In the genomic region with DNA sequence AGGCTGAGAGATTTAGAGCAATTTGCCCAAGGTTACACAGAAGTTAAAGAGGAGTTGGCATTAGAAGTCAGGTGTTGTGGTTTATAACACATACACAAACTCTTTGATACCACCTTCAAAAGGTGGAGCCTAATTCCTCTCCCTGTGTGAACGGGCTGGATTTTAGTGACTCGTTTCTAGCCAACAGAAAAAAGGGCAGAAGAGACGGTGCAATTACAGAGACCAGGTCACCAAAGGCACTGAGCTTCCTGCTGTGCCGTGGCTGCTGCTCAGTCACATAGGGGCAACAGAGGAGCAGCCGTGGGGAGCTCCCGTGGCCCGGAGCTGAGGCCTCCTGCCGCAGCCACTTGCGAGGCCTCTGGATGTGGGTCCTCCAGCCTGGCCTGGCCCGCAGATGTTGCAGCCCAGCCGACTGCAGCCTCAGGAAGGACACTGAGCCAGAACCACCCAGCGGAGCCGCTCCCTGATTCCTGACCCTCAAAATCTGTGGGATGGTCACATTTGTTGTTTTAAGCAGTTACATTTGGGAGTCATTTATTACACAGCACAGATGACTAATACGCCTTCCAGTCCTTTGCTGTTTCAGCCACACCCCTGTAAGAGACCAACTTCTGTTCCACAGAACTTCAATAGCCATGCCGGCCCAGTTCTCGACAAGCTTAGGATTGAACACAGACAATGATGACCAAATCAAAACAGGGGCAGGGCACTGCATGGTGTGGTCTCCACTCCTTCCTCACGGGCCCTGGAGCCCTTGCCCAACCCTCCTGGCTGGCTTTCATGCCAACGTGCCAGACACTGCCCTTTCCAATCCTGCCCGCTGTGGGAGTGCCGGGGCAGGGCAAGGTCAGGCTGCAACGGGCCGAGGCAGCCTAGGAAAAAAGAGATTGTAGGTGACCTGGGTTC, we compare ENCODE assay signal across 12 cellular contexts. TPM values are rescaled to one million over a fixed set of nuclear protein-coding genes. Genes with fewer than 3 reads are reported as not detected.
DNase-seq lines count a peak whose midpoint lies in the region; ATAC-seq and TF ChIP-seq lines count a peak whose summit lies in the region.
"Had no signal": no experiment of that assay in that cellular context is flagged by ENCODE, and none has a peak within 500 bp of the region (broad histone marks: within the 10 kb centered on the region; RNA-seq: fewer than 3 reads in every experiment).

No MANE protein-coding gene starts in this region.

- no peaks in the 10 kb centered on the region for H3K27me3 Mint-ChIP-seq in CD4-positive, alpha-beta memory T cell
- no peaks in the 10 kb centered on the region for H3K27me3 Mint-ChIP-seq in stimulated activated naive B cell treated with anti-CD40 and anti-IgM and Interleukin-4, amounts not matched to agents 10 μg/mL and 1 μg/mL and 100 μg/mL, for 72 hours
- H3K27me3 Mint-ChIP-seq in natural killer cell (ENCODE audit: low read depth in 2 of 2): peaks cover 0 to 5% of the 10 kb centered on the region in 2 donors

- no peak overlapping the region for H3K27ac ChIP-seq in CD4-positive, alpha-beta memory T cell (ENCODE audit: low read depth, low read length)
- H3K27ac ChIP-seq in mucosa of rectum (ENCODE audit: low read depth in 2 of 2, low read length in 2 of 2): peak overlapping the region; percentile 89
- H3K27ac ChIP-seq: brain microvascular endothelial cell, KMS-11, neutrophil had no signal

- CTCF ChIA-PET in CD4-positive, alpha-beta memory T cell (lab: Charles Lee; ENCODE audit: partially characterized antibody): interaction anchor here (5.5 kb wide), 1 partner anchor 16 kb away, joined by 32 read pairs; a partner anchor contains a TSS

- DNase-seq in CD4-positive, alpha-beta memory T cell: no peak
- DNase-seq in HS-27A (ENCODE audit: low read depth): peak; percentile 12
- DNase-seq in epithelial cell of esophagus (ENCODE audit: low read depth): peak; percentile 88
- no peak for DNase-seq in iPS-NIHi11 (ENCODE audit: low spot score)
- DNase-seq in stimulated activated naive B cell treated with anti-CD40 and anti-IgM and Interleukin-4, amounts not matched to agents 10 μg/mL and 1 μg/mL and 100 μg/mL, for 72 hours: no peak
- no peak for DNase-seq in natural killer cell
- DNase-seq: brain microvascular endothelial cell, COR-L47 had no signal

- POLR2A ChIA-PET in CD4-positive, alpha-beta memory T cell (lab: Charles Lee; ENCODE audit: partially characterized antibody): interaction anchor here (1.0 kb wide), 1 partner anchor 60 kb away, joined by 3 read pairs; no protein-coding TSS in a partner anchor

- intact Hi-C loops in CD4-positive, alpha-beta memory T cell (cut with micrococcal nuclease): no loop called here
- intact Hi-C loops in natural killer cell (cut with micrococcal nuclease): no loop called here

- ATAC-seq in stimulated activated naive B cell treated with anti-CD40 and anti-IgM and Interleukin-4, amounts not matched to agents 10 μg/mL and 1 μg/mL and 100 μg/mL, for 72 hours (replicated peaks): no peak
- no peak for ATAC-seq in GM18867 (IDR thresholded peaks at IDR 0.05; ENCODE audit: unreplicated experiment)
- no peak for ATAC-seq in natural killer cell

- peak overlapping the region in 5 of 8 donors; percentile 1 to 53 (median 34) for H3K4me3 Mint-ChIP-seq in CD4-positive, alpha-beta memory T cell
- no peak overlapping the region for H3K4me3 Mint-ChIP-seq in stimulated activated naive B cell treated with anti-CD40 and anti-IgM and Interleukin-4, amounts not matched to agents 10 μg/mL and 1 μg/mL and 100 μg/mL, for 72 hours
- no peak overlapping the region for H3K4me3 Mint-ChIP-seq in natural killer cell

- H3K27ac Mint-ChIP-seq in CD4-positive, alpha-beta memory T cell: peak overlapping the region in 4 of 7 donors; percentile 13 to 55 (median 42)
- H3K27ac Mint-ChIP-seq in stimulated activated naive B cell treated with anti-CD40 and anti-IgM and Interleukin-4, amounts not matched to agents 10 μg/mL and 1 μg/mL and 100 μg/mL, for 72 hours: no peak overlapping the region
- no peak overlapping the region for H3K27ac Mint-ChIP-seq in natural killer cell

- peaks cover 26% of the 10 kb centered on the region for H3K4me1 ChIP-seq in CD4-positive, alpha-beta memory T cell (ENCODE audit: insufficient read depth, low read length)
- H3K4me1 ChIP-seq in mucosa of rectum (ENCODE audit: control insufficient read depth in 2 of 2, insufficient read depth in 2 of 2, low read length in 2 of 2): peaks cover 41 to 48% of the 10 kb centered on the region in 2 donors

- H3K27me3 ChIP-seq in CD4-positive, alpha-beta memory T cell (ENCODE audit: insufficient read depth, low read length): no peaks in the 10 kb centered on the region
- H3K27me3 ChIP-seq in mucosa of rectum (ENCODE audit: control insufficient read depth in 2 of 2, insufficient read depth in 2 of 2, low read length in 2 of 2): no peaks in the 10 kb centered on the region
- H3K27me3 ChIP-seq: neutrophil had no signal

- no peaks in the 10 kb centered on the region for H3K9me3 ChIP-seq in CD4-positive, alpha-beta memory T cell (ENCODE audit: control insufficient read depth in 1 of 2, low read length in 2 of 2)
- no peaks in the 10 kb centered on the region for H3K9me3 ChIP-seq in mucosa of rectum (ENCODE audit: control insufficient read depth in 2 of 2, low read length in 2 of 2)
- H3K9me3 ChIP-seq: neutrophil had no signal

- no peaks in the 10 kb centered on the region for H3K36me3 ChIP-seq in CD4-positive, alpha-beta memory T cell (ENCODE audit: insufficient read depth, low read length)
- no peaks in the 10 kb centered on the region for H3K36me3 ChIP-seq in mucosa of rectum (ENCODE audit: control insufficient read depth in 2 of 2, insufficient read depth in 2 of 2, low read length in 2 of 2)
- H3K36me3 ChIP-seq: brain microvascular endothelial cell, neutrophil had no signal

- no peaks in the 10 kb centered on the region for H3K36me3 Mint-ChIP-seq in CD4-positive, alpha-beta memory T cell
- H3K36me3 Mint-ChIP-seq in stimulated activated naive B cell treated with anti-CD40 and anti-IgM and Interleukin-4, amounts not matched to agents 10 μg/mL and 1 μg/mL and 100 μg/mL, for 72 hours: no peaks in the 10 kb centered on the region
- H3K36me3 Mint-ChIP-seq in natural killer cell: no peaks in the 10 kb centered on the region

- H3K4me3 ChIP-seq in CD4-positive, alpha-beta memory T cell (ENCODE audit: low read length in 2 of 2): no peak overlapping the region
- H3K4me3 ChIP-seq in epithelial cell of esophagus (ENCODE audit: low read length) (no peak overlapping the region), mucosa of rectum (ENCODE audit: low read length in 2 of 2) (peak overlapping the region in 1 of 2 donors; percentile 13)

- H3K4me1 Mint-ChIP-seq in CD4-positive, alpha-beta memory T cell: peaks cover 28 to 81% (median 58%) of the 10 kb centered on the region in 4 donors
- H3K4me1 Mint-ChIP-seq in stimulated activated naive B cell treated with anti-CD40 and anti-IgM and Interleukin-4, amounts not matched to agents 10 μg/mL and 1 μg/mL and 100 μg/mL, for 72 hours: no peaks in the 10 kb centered on the region
- H3K4me1 Mint-ChIP-seq in natural killer cell: no peaks in the 10 kb centered on the region

- H3K9me3 Mint-ChIP-seq in CD4-positive, alpha-beta memory T cell: no peaks in the 10 kb centered on the region
- H3K9me3 Mint-ChIP-seq in stimulated activated naive B cell treated with anti-CD40 and anti-IgM and Interleukin-4, amounts not matched to agents 10 μg/mL and 1 μg/mL and 100 μg/mL, for 72 hours: no peaks in the 10 kb centered on the region
- H3K9me3 Mint-ChIP-seq in natural killer cell: no peaks in the 10 kb centered on the region

- no peak for TF ChIP-seq CTCF in epithelial cell of esophagus (IDR thresholded peaks at IDR 0.05; ENCODE audit: insufficient read depth, low read depth, low read length, missing control alignments)
- TF ChIP-seq CTCF in natural killer cell (IDR thresholded peaks at IDR 0.05): no peak

- H3K9ac ChIP-seq in mucosa of rectum (ENCODE audit: low read depth in 1 of 2, low read length in 2 of 2): peak overlapping the region; percentile 34 to 54
- H3K9ac ChIP-seq: KMS-11 had no signal

RNA-seq across cellular contexts. Expression of a gene that starts 17.1 kb away (rescaled TPM):
- 1 to 10 TPM; 5.8 to 6.3 TPM for total RNA-seq in CD4-positive, alpha-beta memory T cell
- 1 to 10 TPM; 3.0 to 3.5 TPM for polyA plus RNA-seq in CD4-positive, alpha-beta memory T cell
- under 1 TPM in 2 of 3 donors, not detected in 1; 0.11 to 0.23 TPM for total RNA-seq in natural killer cell

Comparison
In these comparisons a context has a peak if more than half of its experiments do, and no peak if none do; other contexts are left out.
1. DNase-seq: peak in HS-27A (single experiment) and epithelial cell of esophagus (single experiment); none in CD4-positive, alpha-beta memory T cell (0 of 5), iPS-NIHi11 (single experiment), stimulated activated naive B cell treated with anti-CD40 and anti-IgM and Interleukin-4, amounts not matched to agents 10 μg/mL and 1 μg/mL and 100 μg/mL, for 72 hours (single experiment) and natural killer cell (single experiment).
2. H3K27ac Mint-ChIP-seq: peak in CD4-positive, alpha-beta memory T cell (4 of 7); none in stimulated activated naive B cell treated with anti-CD40 and anti-IgM and Interleukin-4, amounts not matched to agents 10 μg/mL and 1 μg/mL and 100 μg/mL, for 72 hours (single experiment) and natural killer cell (0 of 2).
3. H3K4me3 Mint-ChIP-seq: peak in CD4-positive, alpha-beta memory T cell (5 of 8); none in stimulated activated naive B cell treated with anti-CD40 and anti-IgM and Interleukin-4, amounts not matched to agents 10 μg/mL and 1 μg/mL and 100 μg/mL, for 72 hours (0 of 2) and natural killer cell (single experiment).
4. RNA of a gene that starts 17.1 kb away (total RNA-seq): 5.8 to 6.3 TPM in CD4-positive, alpha-beta memory T cell; 0.11 to 0.23 TPM in natural killer cell; every median in the first group is over 4 times any median in the second.